8 cellular contexts compared by ENCODE assay signal in genomic region chr1:94463765-94464330, GRCh38. TPM values are rescaled to one million over a fixed set of nuclear protein-coding genes. Genes with fewer than 3 reads are reported as not detected.
DNase-seq lines count a peak whose midpoint lies in the region; ATAC-seq and TF ChIP-seq lines count a peak whose summit lies in the region.

No MANE protein-coding gene starts in this region.

- no peaks in the 10 kb centered on the region for H3K79me2 ChIP-seq in GM23248 (ENCODE audit: insufficient read depth)

- DNase-seq in CMK (ENCODE audit: low read depth) (peak; percentile 43), GM23248 (peak; percentile 70), NCI-H69 (lab: John Stamatoyannopoulos, UW) (peak; percentile 5), MCF 10A (ENCODE audit: unreplicated experiment) (peak; percentile 60), kidney tubule cell (ENCODE audit: low spot score) (peak; percentile 68), DMS79 (lab: John Stamatoyannopoulos, UW) (no peak)
- no peak for DNase-seq in stimulated activated CD4-positive, alpha-beta T cell treated with anti-CD3 and anti-CD28 coated beads, Interleukin-1b, Interleukin-23, amount 100 ng/mL, for 48 hours

- CTCF ChIA-PET in MCF 10A (lab: Yijun Ruan, JAX): interaction anchor here (0.5 to 5.3 kb wide), 70 partner anchors 8 to 1934 kb away, joined by 3 to 93 read pairs (median 4); no protein-coding TSS in a partner anchor

- no peaks in the 10 kb centered on the region for H3K9me3 Mint-ChIP-seq in MCF 10A (ENCODE audit: unreplicated experiment)

- H3K27ac Mint-ChIP-seq in MCF 10A (ENCODE audit: low read depth, unreplicated experiment): no peak overlapping the region

- H3K36me3 ChIP-seq in GM23248 (ENCODE audit: low read depth): peaks cover 10% of the 10 kb centered on the region

- in situ Hi-C loops in GM23248 (cut with MboI): no loop called here

- H3F3A ChIP-seq in GM23248 (ENCODE audit: insufficient read depth): no peaks in the 10 kb centered on the region

- no peaks in the 10 kb centered on the region for H3K9me2 ChIP-seq in GM23248 (ENCODE audit: insufficient read depth)

- H3K4me1 ChIP-seq in GM23248 (ENCODE audit: insufficient read depth): no peaks in the 10 kb centered on the region

- POLR2A ChIA-PET in MCF 10A (lab: Yijun Ruan, JAX): interaction anchor here (0.6 to 3.9 kb wide), 7 partner anchors 23 to 458 kb away, joined by 3 to 14 read pairs (median 3); partner anchors contain the start of gene ARHGAP29

- no peak for ATAC-seq in GM21737 (IDR thresholded peaks at IDR 0.05; ENCODE audit: unreplicated experiment)

- H3K9me3 ChIP-seq in GM23248 (ENCODE audit: low read depth): no peaks in the 10 kb centered on the region

- H3K9ac ChIP-seq in GM23248: no peak overlapping the region

- no peaks in the 10 kb centered on the region for H4K20me1 ChIP-seq in GM23248 (ENCODE audit: insufficient read depth)

- no peak overlapping the region for H3K4me3 ChIP-seq in GM23248

- H2AFZ ChIP-seq in GM23248: no peak overlapping the region

- no peak overlapping the region for H3K4me3 Mint-ChIP-seq in MCF 10A (ENCODE audit: unreplicated experiment)

- no peak overlapping the region for H3K4me2 ChIP-seq in GM23248 (ENCODE audit: unreplicated experiment)

- no peaks in the 10 kb centered on the region for H3K27me3 ChIP-seq in GM23248 (replicated peaks; ENCODE audit: insufficient read depth)

- WGBS in GM23248 (ENCODE audit: low coverage in 1 of 2, low lambda C conversion rate in 2 of 2, missing lambda C conversion rate in 2 of 2), 2 experiments: 34 to 40% methylated on average over 3 of the region's 3 CpGs

- no peak overlapping the region for H3K27ac ChIP-seq in GM23248

- no peaks in the 10 kb centered on the region for H3K27me3 Mint-ChIP-seq in MCF 10A (ENCODE audit: insufficient read depth, unreplicated experiment)

- peaks cover 6% of the 10 kb centered on the region for H3K4me1 Mint-ChIP-seq in MCF 10A (ENCODE audit: insufficient read depth, unreplicated experiment)

- peak; percentile 51 for TF ChIP-seq CTCF in MCF 10A (IDR thresholded peaks at IDR 0.05; ENCODE audit: unreplicated experiment)

- intact Hi-C loops in MCF 10A (cut with micrococcal nuclease): loop anchor here (1.0 to 2.0 kb wide), 4 partner anchors 128 to 438 kb away; no protein-coding TSS in a partner anchor

- no TSS peak for BruUV-seq in MCF 10A (replicated peaks; lab: Mats Ljungman, UMichigan)

- H3K36me3 Mint-ChIP-seq in MCF 10A (ENCODE audit: insufficient read depth, unreplicated experiment): peaks cover 28% of the 10 kb centered on the region

RNA-seq across cellular contexts. Expression of gene ABCD3, which starts 45.7 kb away (rescaled TPM):
- total RNA-seq in GM23248 (2014; rRNA removed; shearing (Covaris generic)): 40.0 and 41.7 TPM in 2 replicates
- polyA plus RNA-seq in GM23248 (2016; fragmentation: Nextera tagmentation; extraction: Ambion mirVana): 31.8 and 32.2 TPM in 2 replicates
- 26.5 and 32.5 TPM in 2 replicates for total RNA-seq in MCF 10A (2022)

Comparison
In these comparisons a context has a peak if more than half of its experiments do, and no peak if none do; other contexts are left out.
1. DNase-seq: peak in CMK (single experiment), GM23248 (single experiment), NCI-H69 (single experiment), MCF 10A (single experiment) and kidney tubule cell (single experiment); none in DMS79 (single experiment) and stimulated activated CD4-positive, alpha-beta T cell treated with anti-CD3 and anti-CD28 coated beads, Interleukin-1b, Interleukin-23, amount 100 ng/mL, for 48 hours (single experiment).